In the genomic region with DNA sequence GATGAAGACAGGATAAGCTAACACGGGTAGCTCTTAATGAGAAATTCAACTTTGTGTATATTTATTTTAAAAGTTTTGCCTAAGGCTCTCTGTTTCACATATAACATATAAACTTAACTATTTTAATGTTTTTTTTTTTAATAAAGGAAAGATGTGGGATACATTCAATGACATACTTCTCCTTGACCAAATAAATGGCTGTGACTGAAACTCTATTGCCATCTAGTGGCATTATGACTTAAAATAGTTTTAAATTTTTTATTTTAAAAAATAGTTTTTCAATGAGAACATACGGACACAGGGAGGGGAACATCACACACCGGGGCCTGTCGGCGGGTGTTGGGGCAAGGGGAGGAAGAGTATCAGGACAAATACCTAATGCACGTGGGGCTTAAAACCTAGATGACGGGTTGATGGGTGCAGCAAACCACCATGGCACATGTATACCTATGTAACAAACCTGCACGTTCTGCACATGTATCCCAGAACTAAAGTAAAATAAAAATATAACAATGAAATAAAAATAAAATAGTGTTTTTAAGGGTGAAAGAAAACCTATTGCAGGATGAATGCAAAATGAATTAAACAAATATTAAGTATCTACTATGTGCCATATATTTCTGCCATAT, we compare ENCODE assay signal across 8 cellular contexts.
DNase-seq lines count a peak whose midpoint lies in the region; ATAC-seq and TF ChIP-seq lines count a peak whose summit lies in the region.

No MANE protein-coding gene starts in this region.

- CTCF ChIA-PET in OCI-LY7 (lab: Charles Lee; ENCODE audit: unreplicated experiment) = interaction anchor here (1.5 kb wide), 1 partner anchor 60 kb away, joined by 6 read pairs; no protein-coding TSS in a partner anchor

- no peak for ATAC-seq in HG03460 (IDR thresholded peaks at IDR 0.05; ENCODE audit: unreplicated experiment)

- no peaks in the 10 kb centered on the region for H3K9me2 ChIP-seq in OCI-LY7 (ENCODE audit: insufficient read depth, low read length)

- BruUV-seq in OCI-LY7 (replicated peaks; lab: Mats Ljungman, UMichigan) = no TSS peak

- H2AFZ ChIP-seq in OCI-LY7 (ENCODE audit: low read length) = no peak overlapping the region

- H3K36me3 ChIP-seq in HAP-1 (replicated peaks) = no peaks in the 10 kb centered on the region
- no peaks in the 10 kb centered on the region for H3K36me3 ChIP-seq in OCI-LY7 (ENCODE audit: insufficient read depth, low read length)

- intact Hi-C loops in OCI-LY7 (cut with micrococcal nuclease; ENCODE audit: unreplicated experiment) = loop anchor here (1.0 to 10.0 kb wide), 2 partner anchors 270 to 678 kb away; no protein-coding TSS in a partner anchor

- H3K4me3 ChIP-seq in HAP-1 (no peak overlapping the region), OCI-LY7 (ENCODE audit: low read depth, low read length, poor library complexity, severe bottlenecking) (no peak overlapping the region), epithelial cell of proximal tubule (ENCODE audit: low read depth, low read length) (no peak overlapping the region), retinal pigment epithelial cell (ENCODE audit: low read length) (no peak overlapping the region)

- no peaks in the 10 kb centered on the region for H3K27me3 ChIP-seq in HAP-1 (ENCODE audit: low read depth)

- DNase-seq in AG08395 (ENCODE audit: low spot score) (peak; percentile 33), HAP-1 (ENCODE audit: low spot score in 2 of 2) (peak; percentile 21 to 69), OCI-LY7 (ENCODE audit: low spot score) (peak; percentile 47), epithelial cell of proximal tubule (ENCODE audit: low read depth) (no peak), retinal pigment epithelial cell (ENCODE audit: low read depth) (peak; percentile 4), 8988T (no peak), GM19238 (ENCODE audit: insufficient read length, low spot score) (no peak)

- H3K79me2 ChIP-seq in OCI-LY7 (ENCODE audit: insufficient read depth, low read depth, low read length) = no peaks in the 10 kb centered on the region

- no peak overlapping the region for H3K4me2 ChIP-seq in OCI-LY7 (ENCODE audit: low read length)

- TF ChIP-seq CTCF in OCI-LY7 (conservative IDR thresholded peaks at IDR 0.05; ENCODE audit: low read length) (peak; percentile 77), epithelial cell of proximal tubule (conservative IDR thresholded peaks at IDR 0.05; ENCODE audit: low read depth, low read length) (peak; percentile 51), retinal pigment epithelial cell (conservative IDR thresholded peaks at IDR 0.05; ENCODE audit: low read depth, low read length) (peak; percentile 48)

- POLR2A ChIA-PET in OCI-LY7 (lab: Charles Lee) = interaction anchor here (0.7 to 2.3 kb wide), 4 partner anchors 9 to 1190 kb away, joined by 3 to 11 read pairs (median 3); no protein-coding TSS in a partner anchor

- in situ Hi-C loops in HAP-1 (cut with MboI; ENCODE audit: low sequenced_read_pairs) = no loop called here

- H3K4me1 ChIP-seq in HAP-1 = peaks cover 5% of the 10 kb centered on the region
- H3K4me1 ChIP-seq in OCI-LY7 (ENCODE audit: insufficient read depth, low read length, poor library complexity, severe bottlenecking) = no peaks in the 10 kb centered on the region

- H4K20me1 ChIP-seq in OCI-LY7 (ENCODE audit: insufficient read depth, low read length) = no peaks in the 10 kb centered on the region

- no peak overlapping the region for H3K27ac ChIP-seq in OCI-LY7 (ENCODE audit: low read depth, low read length, poor library complexity, severe bottlenecking)

- H3K9me3 ChIP-seq in HAP-1 (no peaks in the 10 kb centered on the region), OCI-LY7 (ENCODE audit: low read length) (no peaks in the 10 kb centered on the region)

Comparison
In these comparisons a context has a peak if more than half of its experiments do, and no peak if none do; other contexts are left out.
1. DNase-seq: peak in AG08395 (single experiment), HAP-1 (2 of 2), OCI-LY7 (single experiment) and retinal pigment epithelial cell (single experiment); none in epithelial cell of proximal tubule (single experiment), 8988T (single experiment) and GM19238 (single experiment).
2. Peak in every context shown above with its lines, with median percentiles within 50 percentile points of each other: CTCF ChIP-seq.